In genomic region chr4:1752284-1753041, GRCh38 we compare ENCODE assay signal across 11 cellular contexts. TPM values are rescaled to one million over a fixed set of nuclear protein-coding genes. Genes with fewer than 3 reads are reported as not detected.
DNase-seq lines count a peak whose midpoint lies in the region; ATAC-seq, FAIRE-seq and TF ChIP-seq lines count a peak whose summit lies in the region.
"Had no signal": no experiment of that assay in that cellular context is flagged by ENCODE, and none has a peak within 500 bp of the region (broad histone marks: within the 10 kb centered on the region; RNA-seq: fewer than 3 reads in every experiment).

No MANE protein-coding gene starts in this region.

- peak overlapping the region; percentile 77 for H3K4me2 ChIP-seq in keratinocyte (ENCODE audit: control insufficient read depth, extremely low read depth, insufficient read depth, low read depth, low read length)

- H3K9ac ChIP-seq in keratinocyte (ENCODE audit: control insufficient read depth, extremely low read depth, insufficient read depth, low read length): peak overlapping the region; percentile 68
- H3K9ac ChIP-seq: parathyroid adenoma had no signal

- H3K36me3 ChIP-seq in keratinocyte (ENCODE audit: control insufficient read depth in 2 of 2, extremely low read depth in 1 of 2, insufficient read depth in 2 of 2, low read length in 2 of 2) (no peaks in the 10 kb centered on the region), brain microvascular endothelial cell (replicated peaks) (no peaks in the 10 kb centered on the region)

- POLR2A ChIA-PET in activated CD4-positive, alpha-beta memory T cell treated with anti-CD3 and anti-CD28 coated beads, Interleukin-2, amount 10 ng/mL, durations not matched to agents 7 days and 5 days (lab: Charles Lee): interaction anchor here (0.9 to 1.4 kb wide), 3 partner anchors 8 to 22 kb away, joined by 3 to 4 read pairs (median 3); no protein-coding TSS in a partner anchor
- POLR2A ChIA-PET in CD4-positive, alpha-beta T cell (lab: Charles Lee): no interaction called here

- intact Hi-C loops in CD4-positive, alpha-beta T cell (cut with DNase I, micrococcal nuclease): no loop called here

- in situ Hi-C loops in brain microvascular endothelial cell (cut with HindIII; ENCODE audit: low pct_ligation_motif_present, low sequenced_read_pairs): no loop called here

- TF ChIP-seq CTCF in keratinocyte (optimal IDR thresholded peaks at IDR 0.05 in 1 of 3, IDR thresholded peaks at IDR 0.05 in 1 of 3, conservative IDR thresholded peaks at IDR 0.05 in 1 of 3; ENCODE audit: extremely low read depth in 1 of 3, insufficient read depth in 2 of 3, low read length in 3 of 3) (peak in 1 of 3 experiments; percentile 20), brain microvascular endothelial cell (IDR thresholded peaks at IDR 0.05; ENCODE audit: low read depth, low read length, missing control alignments) (no peak)
- TF ChIP-seq CTCF in CD4-positive, alpha-beta T cell (IDR thresholded peaks at IDR 0.05): no peak

- no peaks in the 10 kb centered on the region for H3K79me2 ChIP-seq in keratinocyte (ENCODE audit: control insufficient read depth, insufficient read depth, low read length)
- H3K79me2 ChIP-seq: parathyroid adenoma had no signal

- H3K27me3 Mint-ChIP-seq in activated CD4-positive, alpha-beta memory T cell treated with anti-CD3 and anti-CD28 coated beads, Interleukin-2, amount 10 ng/mL, durations not matched to agents 7 days and 5 days: no peaks in the 10 kb centered on the region
- no peaks in the 10 kb centered on the region for H3K27me3 Mint-ChIP-seq in CD4-positive, alpha-beta T cell
- H3K27me3 Mint-ChIP-seq: stimulated activated naive CD8-positive, alpha-beta T cell treated with anti-CD3 and anti-CD28 coated beads, Interleukin-15, Interleukin-2, amounts not matched to agents 100 ng/mL and 50 ng/mL, for 24 hours had no signal

- peak; percentile 89 for FAIRE-seq in keratinocyte (lab: Jason Lieb, UNC)

- dilution Hi-C loops in keratinocyte (cut with MboI; ENCODE audit: extremely low pct_ligation_motif_present, low sequenced_read_pairs): no loop called here

- H3K27ac Mint-ChIP-seq in activated CD4-positive, alpha-beta memory T cell treated with anti-CD3 and anti-CD28 coated beads, Interleukin-2, amount 10 ng/mL, durations not matched to agents 7 days and 5 days: no peak overlapping the region
- no peak overlapping the region for H3K27ac Mint-ChIP-seq in CD4-positive, alpha-beta T cell
- H3K27ac Mint-ChIP-seq: stimulated activated naive CD8-positive, alpha-beta T cell treated with anti-CD3 and anti-CD28 coated beads, Interleukin-15, Interleukin-2, amounts not matched to agents 100 ng/mL and 50 ng/mL, for 24 hours had no signal

- peaks cover 51% of the 10 kb centered on the region for H3K4me1 ChIP-seq in keratinocyte (ENCODE audit: control insufficient read depth, extremely low read depth, insufficient read depth, low read length)
- H3K4me1 ChIP-seq: parathyroid adenoma had no signal

- H3K9me3 ChIP-seq in keratinocyte (ENCODE audit: control insufficient read depth, low read depth, low read length): no peaks in the 10 kb centered on the region
- no peaks in the 10 kb centered on the region for H3K9me3 ChIP-seq in CD4-positive, alpha-beta T cell (ENCODE audit: control insufficient read depth, low read length)

- H3K27me3 ChIP-seq in keratinocyte (ENCODE audit: control insufficient read depth, extremely low read depth, insufficient read depth, low read length) (no peaks in the 10 kb centered on the region), brain microvascular endothelial cell (replicated peaks) (no peaks in the 10 kb centered on the region)
- no peaks in the 10 kb centered on the region for H3K27me3 ChIP-seq in CD4-positive, alpha-beta T cell (ENCODE audit: control insufficient read depth, insufficient read depth, low read length)

- peak overlapping the region; percentile 70 for H3K27ac ChIP-seq in keratinocyte (ENCODE audit: control insufficient read depth, insufficient read depth, low read length)
- no peak overlapping the region for H3K27ac ChIP-seq in CD4-positive, alpha-beta T cell (ENCODE audit: low read depth, low read length)
- no peak overlapping the region for H3K27ac ChIP-seq in brain microvascular endothelial cell
- H3K27ac ChIP-seq: parathyroid adenoma had no signal

- no peaks in the 10 kb centered on the region for H4K20me1 ChIP-seq in keratinocyte (ENCODE audit: control insufficient read depth, extremely low read depth, insufficient read depth, low read length)

- H3K4me3 ChIP-seq in keratinocyte (ENCODE audit: control insufficient read depth in 2 of 3, extremely low read depth in 1 of 3, insufficient read depth in 2 of 3, low read depth in 1 of 3, low read length in 3 of 3) (peak overlapping the region in 2 of 3 experiments; percentile 25 to 45), brain microvascular endothelial cell (ENCODE audit: low read depth, low read length) (no peak overlapping the region)

- no peak overlapping the region for H3K4me3 Mint-ChIP-seq in activated CD4-positive, alpha-beta memory T cell treated with anti-CD3 and anti-CD28 coated beads, Interleukin-2, amount 10 ng/mL, durations not matched to agents 7 days and 5 days
- no peak overlapping the region for H3K4me3 Mint-ChIP-seq in CD4-positive, alpha-beta T cell
- H3K4me3 Mint-ChIP-seq: stimulated activated naive CD8-positive, alpha-beta T cell treated with anti-CD3 and anti-CD28 coated beads, Interleukin-15, Interleukin-2, amounts not matched to agents 100 ng/mL and 50 ng/mL, for 24 hours had no signal

- no peaks in the 10 kb centered on the region for H3K9me1 ChIP-seq in keratinocyte (ENCODE audit: control insufficient read depth, extremely low read depth, insufficient read depth, low read length)

- peak overlapping the region; percentile 54 for H2AFZ ChIP-seq in keratinocyte (ENCODE audit: control insufficient read depth, low read length)
- H2AFZ ChIP-seq: parathyroid adenoma had no signal

- DNase-seq in stimulated activated CD4-positive, alpha-beta T cell treated with anti-CD3 and anti-CD28 coated beads, Interleukin-15, amount 100 ng/mL, for 24 hours: peak; percentile 63
- no peak for DNase-seq in stimulated activated CD4-positive, alpha-beta T cell treated with anti-CD3 and anti-CD28 coated beads, Interleukin-4, amount 100 ng/mL, for 4 hours
- peak; percentile 56 for DNase-seq in activated CD4-positive, alpha-beta memory T cell treated with anti-CD3 and anti-CD28 coated beads, Interleukin-2, amount 10 ng/mL, durations not matched to agents 7 days and 5 days
- DNase-seq in keratinocyte (ENCODE audit: low read depth, low spot score): no peak
- no peak for DNase-seq in CD4-positive, alpha-beta T cell
- DNase-seq in brain microvascular endothelial cell: no peak

- no peak for ATAC-seq in CD4-positive, alpha-beta T cell (ENCODE audit: poor library complexity)
- no peak for ATAC-seq in GM21528 (IDR thresholded peaks at IDR 0.05; ENCODE audit: low FRiP score, unreplicated experiment)
- ATAC-seq in HG03175 (IDR thresholded peaks at IDR 0.05; ENCODE audit: unreplicated experiment): no peak

- no peaks in the 10 kb centered on the region for H3K36me3 Mint-ChIP-seq in activated CD4-positive, alpha-beta memory T cell treated with anti-CD3 and anti-CD28 coated beads, Interleukin-2, amount 10 ng/mL, durations not matched to agents 7 days and 5 days (ENCODE audit: low read depth)
- H3K36me3 Mint-ChIP-seq in CD4-positive, alpha-beta T cell (ENCODE audit: low read depth): no peaks in the 10 kb centered on the region

- H3K9me3 Mint-ChIP-seq in activated CD4-positive, alpha-beta memory T cell treated with anti-CD3 and anti-CD28 coated beads, Interleukin-2, amount 10 ng/mL, durations not matched to agents 7 days and 5 days: no peaks in the 10 kb centered on the region
- H3K9me3 Mint-ChIP-seq in CD4-positive, alpha-beta T cell: no peaks in the 10 kb centered on the region
- H3K9me3 Mint-ChIP-seq: stimulated activated naive CD8-positive, alpha-beta T cell treated with anti-CD3 and anti-CD28 coated beads, Interleukin-15, Interleukin-2, amounts not matched to agents 100 ng/mL and 50 ng/mL, for 24 hours had no signal

- CTCF ChIA-PET in activated CD4-positive, alpha-beta memory T cell treated with anti-CD3 and anti-CD28 coated beads, Interleukin-2, amount 10 ng/mL, durations not matched to agents 7 days and 5 days (lab: Charles Lee): interaction anchor here (1.0 to 2.2 kb wide), 2 partner anchors 56 to 147 kb away, joined by 3 to 6 read pairs; no protein-coding TSS in a partner anchor
- CTCF ChIA-PET in CD4-positive, alpha-beta T cell (lab: Charles Lee): no interaction called here

- H3K4me1 Mint-ChIP-seq in activated CD4-positive, alpha-beta memory T cell treated with anti-CD3 and anti-CD28 coated beads, Interleukin-2, amount 10 ng/mL, durations not matched to agents 7 days and 5 days: peaks cover 9% of the 10 kb centered on the region
- no peaks in the 10 kb centered on the region for H3K4me1 Mint-ChIP-seq in CD4-positive, alpha-beta T cell (ENCODE audit: low read depth)

RNA-seq across cellular contexts. Expression of gene TACC3, which starts 31.1 kb away (rescaled TPM):
- total RNA-seq in activated CD4-positive, alpha-beta memory T cell treated with anti-CD3 and anti-CD28 coated beads, Interleukin-2, amount 10 ng/mL, durations not matched to agents 7 days and 5 days: 100 to 1,000 TPM; 213 TPM
- 4.3 to 31.4 TPM (median 19.1 TPM) in 3 replicates for polyA plus RNA-seq in keratinocyte
- 0.94 TPM for polyA plus RNA-seq in keratinocyte (2011; ENCODE audit: low read depth)
- polyA plus RNA-seq in keratinocyte (2011; cell fraction: cytosol; rRNA removed): 7.5 and 8.6 TPM in 2 replicates
- polyA plus RNA-seq in keratinocyte (2011; cell fraction: nucleus; rRNA removed): 13.9 and 19.4 TPM in 2 replicates
- 2.1 and 37.1 TPM in 2 replicates for polyA plus RNA-seq in keratinocyte (2012; ENCODE audit: low replicate concordance)
- 3.8 to 33.5 TPM (median 10.3 TPM) in 3 replicates for polyA minus RNA-seq in keratinocyte
- 5.8 TPM for polyA minus RNA-seq in keratinocyte (2011; cell fraction: cytosol; rRNA and poly(A)+ RNA removed)
- 4.2 and 4.9 TPM in 2 replicates for polyA minus RNA-seq in keratinocyte (2011; cell fraction: nucleus; rRNA and poly(A)+ RNA removed)
- 100 to 1,000 TPM; 123 TPM for total RNA-seq in CD4-positive, alpha-beta T cell

RNA-seq across cellular contexts. Expression of gene TMEM129, which starts 31.3 kb away (rescaled TPM):
- total RNA-seq in activated CD4-positive, alpha-beta memory T cell treated with anti-CD3 and anti-CD28 coated beads, Interleukin-2, amount 10 ng/mL, durations not matched to agents 7 days and 5 days: 10 to 100 TPM; 20.4 to 22.3 TPM
- polyA plus RNA-seq in keratinocyte: 11.7 to 30.0 TPM (median 15.3 TPM) in 3 replicates
- polyA plus RNA-seq in keratinocyte (2011; ENCODE audit: low read depth): 2.8 TPM
- 12.4 and 25.7 TPM in 2 replicates for polyA plus RNA-seq in keratinocyte (2011; cell fraction: cytosol; rRNA removed)
- polyA plus RNA-seq in keratinocyte (2011; cell fraction: nucleus; rRNA removed): 28.0 and 46.3 TPM in 2 replicates
- polyA plus RNA-seq in keratinocyte (2012; ENCODE audit: low replicate concordance): 16.9 and 20.4 TPM in 2 replicates
- 11.0 to 21.0 TPM (median 16.6 TPM) in 3 replicates for polyA minus RNA-seq in keratinocyte
- 50.3 TPM for polyA minus RNA-seq in keratinocyte (2011; cell fraction: cytosol; rRNA and poly(A)+ RNA removed)
- polyA minus RNA-seq in keratinocyte (2011; cell fraction: nucleus; rRNA and poly(A)+ RNA removed): 24.2 and 26.2 TPM in 2 replicates
- total RNA-seq in CD4-positive, alpha-beta T cell: 10 to 100 TPM; 17.2 to 17.6 TPM

RNA-seq across cellular contexts. Expression of gene SLBP, which starts 40.3 kb away (rescaled TPM):
- 100 to 1,000 TPM; 105 to 107 TPM for total RNA-seq in activated CD4-positive, alpha-beta memory T cell treated with anti-CD3 and anti-CD28 coated beads, Interleukin-2, amount 10 ng/mL, durations not matched to agents 7 days and 5 days
- polyA plus RNA-seq in keratinocyte: 52.1 to 90.6 TPM (median 77.1 TPM) in 3 replicates
- 90.5 TPM for polyA plus RNA-seq in keratinocyte (2011; ENCODE audit: low read depth)
- polyA plus RNA-seq in keratinocyte (2011; cell fraction: cytosol; rRNA removed): 49.3 and 96.3 TPM in 2 replicates
- 55.1 and 65.4 TPM in 2 replicates for polyA plus RNA-seq in keratinocyte (2011; cell fraction: nucleus; rRNA removed)
- polyA plus RNA-seq in keratinocyte (2012; ENCODE audit: low replicate concordance): 51.6 and 51.8 TPM in 2 replicates
- 14.2 to 44.1 TPM (median 24.5 TPM) in 3 replicates for polyA minus RNA-seq in keratinocyte
- polyA minus RNA-seq in keratinocyte (2011; cell fraction: cytosol; rRNA and poly(A)+ RNA removed): 50.6 TPM
- 22.2 and 27.8 TPM in 2 replicates for polyA minus RNA-seq in keratinocyte (2011; cell fraction: nucleus; rRNA and poly(A)+ RNA removed)
- total RNA-seq in CD4-positive, alpha-beta T cell: 10 to 100 TPM; 45.8 to 47.6 TPM

RNA-seq across cellular contexts. Expression of gene FGFR3, which starts 40.6 kb away (rescaled TPM):
- total RNA-seq in activated CD4-positive, alpha-beta memory T cell treated with anti-CD3 and anti-CD28 coated beads, Interleukin-2, amount 10 ng/mL, durations not matched to agents 7 days and 5 days: under 1 TPM; 0.18 to 0.45 TPM
- 26.4 to 109 TPM (median 45.2 TPM) in 3 replicates for polyA plus RNA-seq in keratinocyte
- polyA plus RNA-seq in keratinocyte (2011; ENCODE audit: low read depth): 11.8 TPM
- polyA plus RNA-seq in keratinocyte (2011; cell fraction: cytosol; rRNA removed): 7.4 and 22.2 TPM in 2 replicates
- 81.0 and 130 TPM in 2 replicates for polyA plus RNA-seq in keratinocyte (2011; cell fraction: nucleus; rRNA removed)
- 21.7 and 47.7 TPM in 2 replicates for polyA plus RNA-seq in keratinocyte (2012; ENCODE audit: low replicate concordance)
- 23.6 to 54.4 TPM (median 30.3 TPM) in 3 replicates for polyA minus RNA-seq in keratinocyte
- 159 TPM for polyA minus RNA-seq in keratinocyte (2011; cell fraction: cytosol; rRNA and poly(A)+ RNA removed)
- 142 and 169 TPM in 2 replicates for polyA minus RNA-seq in keratinocyte (2011; cell fraction: nucleus; rRNA and poly(A)+ RNA removed)
- total RNA-seq in CD4-positive, alpha-beta T cell: under 1 TPM in 1 of 2 experiments, not detected in 1; 0.33 TPM
- total RNA-seq: OCI-LY7 had no signal

Comparison
In these comparisons a context has a peak if more than half of its experiments do, and no peak if none do; other contexts are left out.
1. DNase-seq: peak in stimulated activated CD4-positive, alpha-beta T cell treated with anti-CD3 and anti-CD28 coated beads, Interleukin-15, amount 100 ng/mL, for 24 hours (single experiment) and activated CD4-positive, alpha-beta memory T cell treated with anti-CD3 and anti-CD28 coated beads, Interleukin-2, amount 10 ng/mL, durations not matched to agents 7 days and 5 days (single experiment); none in stimulated activated CD4-positive, alpha-beta T cell treated with anti-CD3 and anti-CD28 coated beads, Interleukin-4, amount 100 ng/mL, for 4 hours (0 of 2), keratinocyte (single experiment), CD4-positive, alpha-beta T cell (0 of 10) and brain microvascular endothelial cell (single experiment).